Comparison of ENCODE assay signal across 4 cellular contexts in genomic region chr4:115076691-115077090, GRCh38. TPM values are rescaled to one million over a fixed set of nuclear protein-coding genes. Genes with fewer than 3 reads are reported as not detected.
"Had no signal": no experiment of that assay in that cellular context is flagged by ENCODE, and none has a peak within 500 bp of the region (broad histone marks: within the 10 kb centered on the region; RNA-seq: fewer than 3 reads in every experiment).

No MANE protein-coding gene starts in this region.

- ATAC-seq: GM12878 had no signal

- DNase-seq: GDM1, GF-D8 had no signal

- H3K4me3 ChIP-seq: GM12878 had no signal

RNA-seq across cellular contexts. Expression of gene NDST4, which starts 36.7 kb away (rescaled TPM):
- total RNA-seq: G401 had no signal
